32 cellular contexts compared by ENCODE assay signal in genomic region chrX:153868576-153869472, GRCh38. TPM values are rescaled to one million over a fixed set of nuclear protein-coding genes. Genes with fewer than 3 reads are reported as not detected.
"Had no signal": no experiment of that assay in that cellular context is flagged by ENCODE, and none has a peak within 500 bp of the region (broad histone marks: within the 10 kb centered on the region; RNA-seq: fewer than 3 reads in every experiment).

No MANE protein-coding gene starts in this region.

- H3K27ac ChIP-seq: adrenal gland, body of pancreas, breast epithelium, SJSA1 had no signal

- H3K4me3 ChIP-seq: adrenal gland, body of pancreas, breast epithelium, SJSA1 had no signal

- H3K27ac Mint-ChIP-seq: activated CD4-positive, alpha-beta T cell treated with anti-CD3 and anti-CD28 coated beads, Interleukin-2, amount 10 ng/mL, durations not matched to agents 24 days and 14 days; activated CD8-positive, alpha-beta T cell treated with anti-CD3 and anti-CD28 coated beads for 36 hours; activated naive CD4-positive, alpha-beta T cell treated with anti-CD3 and anti-CD28 coated beads for 36 hours; activated naive CD4-positive, alpha-beta T cell treated with anti-CD3 and anti-CD28 coated beads, Interleukin-2, amount 50 U/mL, for 72 hours; activated T-helper 17 cell treated with anti-CD3 and anti-CD28 coated beads, Interleukin-2, amount 50 U/mL, for 72 hours; T-helper 1 cell treated with Interleukin-12 subunit alpha and Interleukin-12 subunit beta and Interleukin-4 antibody, amounts not matched to agents 30 μg/mL and 1 μg/mL, for 36 hours; T-helper 2 cell treated with Interferon-gamma antibody and Interleukin-4, amounts not matched to agents 5 μg/mL and 100 μg/mL, for 36 hours had no signal

- ATAC-seq: activated CD8-positive, alpha-beta T cell treated with anti-CD3 and anti-CD28 coated beads for 36 hours; activated naive CD4-positive, alpha-beta T cell treated with anti-CD3 and anti-CD28 coated beads, Interleukin-2, amount 50 U/mL, for 72 hours; activated T-helper 17 cell treated with anti-CD3 and anti-CD28 coated beads, Interleukin-2, amount 50 U/mL, for 72 hours; body of pancreas; Panc1 had no signal

- H3K4me3 Mint-ChIP-seq: activated CD4-positive, alpha-beta T cell treated with anti-CD3 and anti-CD28 coated beads, Interleukin-2, amount 10 ng/mL, durations not matched to agents 24 days and 14 days; activated CD8-positive, alpha-beta T cell treated with anti-CD3 and anti-CD28 coated beads for 36 hours; activated naive CD4-positive, alpha-beta T cell treated with anti-CD3 and anti-CD28 coated beads for 36 hours; activated T-helper 17 cell treated with anti-CD3 and anti-CD28 coated beads, Interleukin-2, amount 50 U/mL, for 72 hours; T-helper 1 cell treated with Interleukin-12 subunit alpha and Interleukin-12 subunit beta and Interleukin-4 antibody, amounts not matched to agents 30 μg/mL and 1 μg/mL, for 36 hours; T-helper 2 cell treated with Interferon-gamma antibody and Interleukin-4, amounts not matched to agents 5 μg/mL and 100 μg/mL, for 36 hours had no signal

- H3K4me1 ChIP-seq: adrenal gland, body of pancreas, breast epithelium, SJSA1 had no signal

- FAIRE-seq: astrocyte, TTC549 had no signal

- H3K27me3 ChIP-seq: body of pancreas, SJSA1 had no signal

- H3K4me1 Mint-ChIP-seq: activated CD4-positive, alpha-beta T cell treated with anti-CD3 and anti-CD28 coated beads, Interleukin-2, amount 10 ng/mL, durations not matched to agents 24 days and 14 days; activated T-helper 17 cell treated with anti-CD3 and anti-CD28 coated beads, Interleukin-2, amount 50 U/mL, for 72 hours had no signal

- H3K36me3 Mint-ChIP-seq: activated naive CD4-positive, alpha-beta T cell treated with anti-CD3 and anti-CD28 coated beads, Interleukin-2, amount 50 U/mL, for 72 hours had no signal

- H3K9me3 Mint-ChIP-seq: activated CD4-positive, alpha-beta T cell treated with anti-CD3 and anti-CD28 coated beads, Interleukin-2, amount 10 ng/mL, durations not matched to agents 24 days and 14 days; activated CD8-positive, alpha-beta T cell treated with anti-CD3 and anti-CD28 coated beads for 36 hours; activated naive CD4-positive, alpha-beta T cell treated with anti-CD3 and anti-CD28 coated beads for 36 hours; activated naive CD4-positive, alpha-beta T cell treated with anti-CD3 and anti-CD28 coated beads, Interleukin-2, amount 50 U/mL, for 72 hours; activated T-helper 17 cell treated with anti-CD3 and anti-CD28 coated beads, Interleukin-2, amount 50 U/mL, for 72 hours; T-helper 1 cell treated with Interleukin-12 subunit alpha and Interleukin-12 subunit beta and Interleukin-4 antibody, amounts not matched to agents 30 μg/mL and 1 μg/mL, for 36 hours; T-helper 2 cell treated with Interferon-gamma antibody and Interleukin-4, amounts not matched to agents 5 μg/mL and 100 μg/mL, for 36 hours had no signal

- H3K9me3 ChIP-seq: adrenal gland, body of pancreas, breast epithelium, SJSA1, SK-N-SH had no signal

- H3K36me3 ChIP-seq: adrenal gland, breast epithelium, SJSA1 had no signal

- DNase-seq: activated CD4-positive, alpha-beta T cell treated with anti-CD3 and anti-CD28 coated beads, Interleukin-2, amount 10 ng/mL, durations not matched to agents 24 days and 14 days; activated CD4-positive, alpha-beta T cell treated with anti-CD3 and anti-CD28 coated beads, Interleukin-2, amount 50 U/mL, for 4 hours; activated CD8-positive, alpha-beta T cell treated with anti-CD3 and anti-CD28 coated beads for 36 hours; activated gamma-delta T cell treated with Interleukin-2 at 50 U/mL for 16 hours; activated naive CD4-positive, alpha-beta T cell treated with anti-CD3 and anti-CD28 coated beads for 36 hours; activated T-cell treated with anti-CD3 and anti-CD28 coated beads for 4 hours; adrenal gland; body of pancreas; caudate nucleus; Karpas-422; KBM-7; NCI-H1105; NCI-H1417 treated with DMSO at 0.1 percent for 48 hours; NCI-H187 treated with DMSO at 0.1 percent for 48 hours; NCI-H2081; NCI-H226; NCI-H446 treated with DMSO at 0.1 percent for 48 hours; NCI-H524; NCI-H69; SHP77 treated with DMSO at 0.1 percent for 48 hours; SK-N-SH had no signal

- H3K27me3 Mint-ChIP-seq: activated CD8-positive, alpha-beta T cell treated with anti-CD3 and anti-CD28 coated beads for 36 hours; activated T-helper 17 cell treated with anti-CD3 and anti-CD28 coated beads, Interleukin-2, amount 50 U/mL, for 72 hours had no signal

RNA-seq across cellular contexts. Expression of gene AVPR2, which starts 35.6 kb away (rescaled TPM):
- total RNA-seq: activated CD4-positive, alpha-beta T cell treated with anti-CD3 and anti-CD28 coated beads, Interleukin-2, amount 10 ng/mL, durations not matched to agents 24 days and 14 days; activated CD8-positive, alpha-beta T cell treated with anti-CD3 and anti-CD28 coated beads for 36 hours; activated naive CD4-positive, alpha-beta T cell treated with anti-CD3 and anti-CD28 coated beads for 36 hours; activated naive CD4-positive, alpha-beta T cell treated with anti-CD3 and anti-CD28 coated beads, Interleukin-2, amount 50 U/mL, for 72 hours; astrocyte; MCF 10A; RPMI7951; SJSA1 had no signal
- polyA plus RNA-seq: SK-N-SH had no signal

RNA-seq across cellular contexts. Expression of gene PDZD4, which starts 38.5 kb away (rescaled TPM):
- total RNA-seq: MCF 10A had no signal
